In genomic region chr5:132459983-132460834, GRCh38 we compare ENCODE assay signal across 9 cellular contexts. TPM values are rescaled to one million over a fixed set of nuclear protein-coding genes. Genes with fewer than 3 reads are reported as not detected.
A peak's percentile ranks its signal among the peaks of the same experiment; 100 is the strongest.
DNase-seq lines count a peak whose midpoint lies in the region; TF ChIP-seq lines count a peak whose summit lies in the region.
"Had no signal": no experiment of that assay in that cellular context is flagged by ENCODE, and none has a peak within 500 bp of the region (broad histone marks: within the 10 kb centered on the region; RNA-seq: fewer than 3 reads in every experiment).

No MANE protein-coding gene starts in this region.

- CTCF ChIA-PET in activated CD4-positive, alpha-beta memory T cell treated with anti-CD3 and anti-CD28 coated beads, Interleukin-2, amount 10 ng/mL, durations not matched to agents 7 days and 5 days (lab: Charles Lee): interaction anchor here (1.1 to 8.0 kb wide), 5 partner anchors 12 to 49 kb away, joined by 3 to 104 read pairs (median 8); no protein-coding TSS in a partner anchor

- H3K36me3 Mint-ChIP-seq in activated CD4-positive, alpha-beta memory T cell treated with anti-CD3 and anti-CD28 coated beads, Interleukin-2, amount 10 ng/mL, durations not matched to agents 7 days and 5 days (ENCODE audit: low read depth): peaks cover 49% of the 10 kb centered on the region
- H3K36me3 Mint-ChIP-seq: brain had no signal

- H2AFZ ChIP-seq in Karpas-422 (ENCODE audit: low read length): no peak overlapping the region

- H3K4me1 ChIP-seq in Karpas-422 (ENCODE audit: low read length): peaks cover 41% of the 10 kb centered on the region
- H3K4me1 ChIP-seq in breast epithelium: peaks cover 5 to 9% of the 10 kb centered on the region in 2 donors

- no peak overlapping the region for H3K4me3 Mint-ChIP-seq in activated CD4-positive, alpha-beta memory T cell treated with anti-CD3 and anti-CD28 coated beads, Interleukin-2, amount 10 ng/mL, durations not matched to agents 7 days and 5 days
- H3K4me3 Mint-ChIP-seq: brain had no signal

- no peak for TF ChIP-seq POLR2A in breast epithelium (IDR thresholded peaks at IDR 0.05)

- DNase-seq in COLO668 (lab: John Stamatoyannopoulos, UW; ENCODE audit: unreplicated experiment) (peak; percentile 23), Karpas-422 (peak; percentile 49), medulla oblongata (ENCODE audit: extremely low spot score) (peak; percentile 53), amniotic stem cell (lab: John Stamatoyannopoulos, UW) (no peak), T1000 (lab: John Stamatoyannopoulos, UW) (no peak), breast epithelium (ENCODE audit: low spot score in 2 of 2) (no peak)
- no peak for DNase-seq in activated CD4-positive, alpha-beta memory T cell treated with anti-CD3 and anti-CD28 coated beads, Interleukin-2, amount 10 ng/mL, durations not matched to agents 7 days and 5 days
- DNase-seq in stimulated activated CD4-positive, alpha-beta T cell treated with anti-CD3 and anti-CD28 coated beads, Interleukin-4, amount 100 ng/mL, for 24 hours: no peak

- intact Hi-C loops in breast epithelium (cut with DNase I; ENCODE audit: low total_unique reads): loop anchor here (2.0 kb wide), 1 partner anchor 61 kb away; no protein-coding TSS in a partner anchor

- TF ChIP-seq CTCF in breast epithelium (IDR thresholded peaks at IDR 0.05): peak in 1 of 3 donors; percentile 12

- H3K4me2 ChIP-seq in Karpas-422 (ENCODE audit: low read depth, low read length, poor library complexity, severe bottlenecking): no peak overlapping the region

- H4K20me1 ChIP-seq in Karpas-422 (ENCODE audit: insufficient read depth, low read depth, low read length): no peaks in the 10 kb centered on the region

- H3K27ac Mint-ChIP-seq in activated CD4-positive, alpha-beta memory T cell treated with anti-CD3 and anti-CD28 coated beads, Interleukin-2, amount 10 ng/mL, durations not matched to agents 7 days and 5 days: peak overlapping the region; percentile 99

- no peaks in the 10 kb centered on the region for H3K36me3 ChIP-seq in Karpas-422 (ENCODE audit: insufficient read depth, low read length)
- no peaks in the 10 kb centered on the region for H3K36me3 ChIP-seq in breast epithelium

- H3K27ac ChIP-seq in Karpas-422 (ENCODE audit: low read length): no peak overlapping the region
- H3K27ac ChIP-seq in breast epithelium: peak overlapping the region in 1 of 2 donors; percentile 75

- no peaks in the 10 kb centered on the region for H3K9me3 Mint-ChIP-seq in activated CD4-positive, alpha-beta memory T cell treated with anti-CD3 and anti-CD28 coated beads, Interleukin-2, amount 10 ng/mL, durations not matched to agents 7 days and 5 days

- H3K9ac ChIP-seq in Karpas-422 (ENCODE audit: low read length): no peak overlapping the region

- no peaks in the 10 kb centered on the region for H3K27me3 Mint-ChIP-seq in activated CD4-positive, alpha-beta memory T cell treated with anti-CD3 and anti-CD28 coated beads, Interleukin-2, amount 10 ng/mL, durations not matched to agents 7 days and 5 days

- no peaks in the 10 kb centered on the region for H3K9me3 ChIP-seq in Karpas-422 (ENCODE audit: low read length)
- H3K9me3 ChIP-seq in breast epithelium: no peaks in the 10 kb centered on the region

- no peaks in the 10 kb centered on the region for H3K9me2 ChIP-seq in Karpas-422 (replicated peaks; ENCODE audit: insufficient read depth, low read length)

- POLR2A ChIA-PET in activated CD4-positive, alpha-beta memory T cell treated with anti-CD3 and anti-CD28 coated beads, Interleukin-2, amount 10 ng/mL, durations not matched to agents 7 days and 5 days (lab: Charles Lee): interaction anchor here (1.5 to 9.2 kb wide), 5 partner anchors 23 to 64 kb away, joined by 3 to 563 read pairs (median 85); partner anchors contain the start of gene IRF1

- no peaks in the 10 kb centered on the region for H3K79me2 ChIP-seq in Karpas-422 (ENCODE audit: low read length)

- H3K27me3 ChIP-seq in Karpas-422 (ENCODE audit: low read length): no peaks in the 10 kb centered on the region
- no peaks in the 10 kb centered on the region for H3K27me3 ChIP-seq in breast epithelium

- no peak overlapping the region for H3K4me3 ChIP-seq in Karpas-422 (ENCODE audit: low read length)
- H3K4me3 ChIP-seq in breast epithelium: no peak overlapping the region

- peaks cover 96% of the 10 kb centered on the region for H3K4me1 Mint-ChIP-seq in activated CD4-positive, alpha-beta memory T cell treated with anti-CD3 and anti-CD28 coated beads, Interleukin-2, amount 10 ng/mL, durations not matched to agents 7 days and 5 days

RNA-seq across cellular contexts. Expression of gene IRF1, which starts 30.4 kb away (rescaled TPM):
- total RNA-seq in Karpas-422 (2014; rRNA removed; shearing (Covaris generic); ENCODE audit: low replicate concordance): 4.8 and 7.3 TPM in 2 replicates
- 100 to 1,000 TPM; 231 to 239 TPM for total RNA-seq in activated CD4-positive, alpha-beta memory T cell treated with anti-CD3 and anti-CD28 coated beads, Interleukin-2, amount 10 ng/mL, durations not matched to agents 7 days and 5 days
- total RNA-seq in breast epithelium: 10 to 100 TPM; 10.4 to 27.8 (median 18.0) TPM

Comparison
In these comparisons a context has a peak if more than half of its experiments do, and no peak if none do; other contexts are left out.
1. DNase-seq: peak in COLO668 (single experiment), Karpas-422 (single experiment) and medulla oblongata (single experiment); none in activated CD4-positive, alpha-beta memory T cell treated with anti-CD3 and anti-CD28 coated beads, Interleukin-2, amount 10 ng/mL, durations not matched to agents 7 days and 5 days (single experiment), amniotic stem cell (single experiment), T1000 (single experiment), stimulated activated CD4-positive, alpha-beta T cell treated with anti-CD3 and anti-CD28 coated beads, Interleukin-4, amount 100 ng/mL, for 24 hours (single experiment) and breast epithelium (0 of 2).
2. RNA of gene IRF1, which starts 30.4 kb away (total RNA-seq): 231 to 239 TPM in activated CD4-positive, alpha-beta memory T cell treated with anti-CD3 and anti-CD28 coated beads, Interleukin-2, amount 10 ng/mL, durations not matched to agents 7 days and 5 days; 10.4 to 27.8 TPM in breast epithelium and 4.8 to 7.3 TPM in Karpas-422; every median in the first group is over 4 times any median in the second.